Comparison of ENCODE assay signal across 17 cellular contexts in genomic region chr2:157475722-157476390, GRCh38. TPM values are rescaled to one million over a fixed set of nuclear protein-coding genes. Genes with fewer than 3 reads are reported as not detected.
"Had no signal": no experiment of that assay in that cellular context is flagged by ENCODE, and none has a peak within 500 bp of the region (broad histone marks: within the 10 kb centered on the region; RNA-seq: fewer than 3 reads in every experiment).

No MANE protein-coding gene starts in this region.

- H3K27me3 Mint-ChIP-seq: naive B cell, type B pancreatic cell had no signal

- H3K4me2 ChIP-seq: hepatocyte had no signal

- H3K36me3 Mint-ChIP-seq: brain, naive B cell, type B pancreatic cell had no signal

- H3K79me2 ChIP-seq: hepatocyte had no signal

- H3K4me1 Mint-ChIP-seq: brain had no signal

- H3K27me3 ChIP-seq: colonic mucosa, hepatocyte, left lung, pancreas, SJCRH30 had no signal

- H3K9me3 ChIP-seq: colonic mucosa, left lung, pancreas, SJCRH30 had no signal

- H3K27ac Mint-ChIP-seq: brain, naive B cell, type B pancreatic cell had no signal

- FAIRE-seq: pancreas had no signal

- H3K4me3 ChIP-seq: colonic mucosa, hepatocyte, left lung, pancreas, SJCRH30 had no signal

- DNase-seq: activated gamma-delta T cell treated with Interleukin-2 at 50 U/mL for 16 hours; activated T-cell treated with anti-CD3 and anti-CD28 coated beads for 4 hours; central memory CD4-positive, alpha-beta T cell; colonic mucosa; islet precursor cell; left lung; mammary epithelial cell; naive B cell; pancreas; SJCRH30; stimulated activated CD4-positive, alpha-beta T cell treated with anti-CD3 and anti-CD28 coated beads, Interleukin-4, amount 100 ng/mL, for 1 hour; stimulated activated naive CD4-positive, alpha-beta T cell treated with Interleukin-2 at 50 U/mL for 16 hours; T-helper 9 cell had no signal

- H3K27ac ChIP-seq: colonic mucosa, hepatocyte, left lung, pancreas, SJCRH30 had no signal

- H3K4me3 Mint-ChIP-seq: brain, naive B cell, type B pancreatic cell had no signal

- H3K4me1 ChIP-seq: colonic mucosa, left lung, SJCRH30 had no signal

- H2AFZ ChIP-seq: hepatocyte had no signal

- ATAC-seq: esophagus mucosa, left lung, pancreas had no signal

- H3K9me3 Mint-ChIP-seq: brain, naive B cell had no signal

- H3K36me3 ChIP-seq: colonic mucosa, left lung, pancreas, SJCRH30 had no signal

RNA-seq across cellular contexts. Expression of gene CYTIP, which starts 32.0 kb away (rescaled TPM):
- total RNA-seq: mammary epithelial cell had no signal
- polyA plus RNA-seq: mammary epithelial cell had no signal
